ENCODE assay signal across 1 cellular context in genomic region chr6:1595271-1596087, GRCh38.
TF ChIP-seq lines count a peak whose summit lies in the region.

No MANE protein-coding gene starts in this region.

TF ChIP-seq in IMR-90, 13 proteins besides CTCF, POLR2A, EP300 and RAD21:
- TF ChIP-seq BHLHE40 (IDR thresholded peaks at IDR 0.05; ENCODE audit: low read depth, low read length) (no peak), FOS (IDR thresholded peaks at IDR 0.05; ENCODE audit: low read depth, low read length) (no peak), MXI1 (IDR thresholded peaks at IDR 0.05; ENCODE audit: borderline replicate concordance, low read depth, low read length) (no peak)
